Comparison of ENCODE assay signal across 27 cellular contexts in genomic region chr2:62547849-62548248, GRCh38.
"Had no signal": no experiment of that assay in that cellular context is flagged by ENCODE, and none has a peak within 500 bp of the region (broad histone marks: within the 10 kb centered on the region; RNA-seq: fewer than 3 reads in every experiment).

No MANE protein-coding gene starts in this region.

- H3K4me3 ChIP-seq: heart right ventricle, left lung, lung, spleen, testis, transverse colon, uterus had no signal

- H3K9me3 ChIP-seq: heart right ventricle, left lung, spleen, testis, transverse colon, uterus had no signal

- H3K4me3 Mint-ChIP-seq: activated CD4-positive, alpha-beta T cell treated with anti-CD3 and anti-CD28 coated beads for 36 hours; activated naive CD8-positive, alpha-beta T cell; activated T-cell treated with anti-CD3 and anti-CD28 coated beads, Interleukin-2, amount 50 U/mL, for 72 hours; brain; effector memory CD8-positive, alpha-beta T cell; nephron had no signal

- DNase-seq: activated CD4-positive, alpha-beta T cell treated with anti-CD3 and anti-CD28 coated beads for 36 hours; activated CD4-positive, CD25-positive, alpha-beta regulatory T cell; activated naive CD4-positive, alpha-beta T cell treated with Interleukin-2 at 50 U/mL for 16 hours; activated T-cell treated with anti-CD3 and anti-CD28 coated beads for 4 hours; activated T-cell treated with anti-CD3 and anti-CD28 coated beads, Interleukin-2, amount 50 U/mL, for 72 hours; anterior cingulate cortex; cortex of kidney; effector memory CD8-positive, alpha-beta T cell; erythroblast; foreskin fibroblast; heart right ventricle; kidney glomerular epithelial cell; left lung; mesendoderm; posterior cingulate gyrus; right cardiac atrium; spleen; stimulated activated CD4-positive, alpha-beta T cell treated with anti-CD3 and anti-CD28 coated beads, Interleukin-2, amount 100 ng/mL, for 48 hours; stimulated activated naive CD4-positive, alpha-beta T cell treated with Interleukin-2 at 50 U/mL for 16 hours; T-helper 2 cell; testis; transverse colon; uterus had no signal

- H3K27me3 ChIP-seq: heart right ventricle, left lung, spleen, testis, transverse colon, uterus had no signal

- H3K27me3 Mint-ChIP-seq: brain had no signal

- H3K36me3 ChIP-seq: heart right ventricle, left lung, spleen, transverse colon, uterus had no signal

- H3K27ac ChIP-seq: heart right ventricle, left lung, spleen, testis, transverse colon, uterus had no signal

- ATAC-seq: activated CD4-positive, alpha-beta T cell treated with anti-CD3 and anti-CD28 coated beads for 36 hours; activated T-cell treated with anti-CD3 and anti-CD28 coated beads, Interleukin-2, amount 50 U/mL, for 72 hours; effector memory CD8-positive, alpha-beta T cell; heart right ventricle; left lung; right cardiac atrium had no signal

- H3K4me1 Mint-ChIP-seq: activated CD4-positive, alpha-beta T cell treated with anti-CD3 and anti-CD28 coated beads for 36 hours; brain; nephron had no signal

- H3K9me3 Mint-ChIP-seq: activated T-cell treated with anti-CD3 and anti-CD28 coated beads, Interleukin-2, amount 50 U/mL, for 72 hours; brain; effector memory CD8-positive, alpha-beta T cell; nephron had no signal

- H3K27ac Mint-ChIP-seq: activated CD4-positive, alpha-beta T cell treated with anti-CD3 and anti-CD28 coated beads for 36 hours; activated naive CD8-positive, alpha-beta T cell; activated T-cell treated with anti-CD3 and anti-CD28 coated beads, Interleukin-2, amount 50 U/mL, for 72 hours; brain; effector memory CD8-positive, alpha-beta T cell; nephron had no signal

- H3K4me1 ChIP-seq: heart right ventricle, left lung, spleen, testis, uterus had no signal

- H3K36me3 Mint-ChIP-seq: activated naive CD8-positive, alpha-beta T cell; brain had no signal
